ENCODE assay signal across 1 cellular context in genomic region chr19:18135712-18136584, GRCh38.
TF ChIP-seq lines count a peak whose summit lies in the region.

No MANE protein-coding gene starts in this region.

TF ChIP-seq in HepG2, 621 proteins besides CTCF, POLR2A, EP300 and RAD21 (continued from another document and continues in another):
- TF ChIP-seq RERE (CRISPR knock-in tag; IDR thresholded peaks at IDR 0.05; ENCODE audit: low read depth) (0 out of 2 replicates have a peak, but pooled peaks have one; percentile 24), FOXJ3 (CRISPR knock-in tag; IDR thresholded peaks at IDR 0.05; ENCODE audit: borderline replicate concordance) (no peak), NCOA5 (CRISPR knock-in tag; IDR thresholded peaks at IDR 0.05) (no peak), ZNF18 (CRISPR knock-in tag; IDR thresholded peaks at IDR 0.05; ENCODE audit: insufficient replicate concordance) (no peak), ELK4 (CRISPR knock-in tag; IDR thresholded peaks at IDR 0.05; ENCODE audit: borderline replicate concordance) (no peak), MIER2 (CRISPR knock-in tag; IDR thresholded peaks at IDR 0.05) (0 out of 2 replicates have a peak, but pooled peaks have one; percentile 19), KDM5B (CRISPR knock-in tag; IDR thresholded peaks at IDR 0.05; ENCODE audit: borderline replicate concordance) (no peak), KMT2A (CRISPR knock-in tag; IDR thresholded peaks at IDR 0.05) (0 out of 2 replicates have a peak, but pooled peaks have one; percentile 30), ARNTL (CRISPR knock-in tag; IDR thresholded peaks at IDR 0.05) (peak; percentile 99), SRSF9 (IDR thresholded peaks at IDR 0.05; ENCODE audit: borderline replicate concordance, insufficient read depth, low read depth, low read length, poor library complexity, severe bottlenecking) (no peak), SATB2 (CRISPR knock-in tag; IDR thresholded peaks at IDR 0.05) (0 out of 2 replicates have a peak, but pooled peaks have one; percentile 54), ZNF597 (CRISPR knock-in tag; IDR thresholded peaks at IDR 0.05) (no peak), GABPA (IDR thresholded peaks at IDR 0.05; ENCODE audit: low read depth, low read length) (no peak), GABPA (CRISPR knock-in tag; IDR thresholded peaks at IDR 0.05; ENCODE audit: low read depth) (peak; percentile 26; the same call in 1 of the 2 replicates), ZNF572 (CRISPR knock-in tag; IDR thresholded peaks at IDR 0.05) (0 out of 2 replicates have a peak, but pooled peaks have one; percentile 30), GZF1 (CRISPR knock-in tag; IDR thresholded peaks at IDR 0.05) (no peak), KDM2A (CRISPR knock-in tag; IDR thresholded peaks at IDR 0.05; ENCODE audit: borderline replicate concordance, low read depth) (peak; percentile 26; the same call in 1 of the 2 replicates), ZNF280D (CRISPR knock-in tag; IDR thresholded peaks at IDR 0.05) (peak; percentile 82), YEATS2 (CRISPR knock-in tag; IDR thresholded peaks at IDR 0.05; ENCODE audit: borderline replicate concordance) (peak; percentile 70; the same call in 1 of the 2 replicates), KLF9 (CRISPR knock-in tag; IDR thresholded peaks at IDR 0.05; ENCODE audit: low read depth) (no peak), TRIM22 (IDR thresholded peaks at IDR 0.05) (no peak), FOSL2 (CRISPR knock-in tag; IDR thresholded peaks at IDR 0.05) (peak; percentile 68), HNF1B (CRISPR knock-in tag; IDR thresholded peaks at IDR 0.05) (peak; percentile 100), STAT6 (CRISPR knock-in tag; IDR thresholded peaks at IDR 0.05; ENCODE audit: borderline replicate concordance) (no peak), ZNF292 (CRISPR knock-in tag; IDR thresholded peaks at IDR 0.05; ENCODE audit: borderline replicate concordance, low read depth) (peak; percentile 37; the same call in 1 of the 2 replicates), TFDP1 (CRISPR knock-in tag; IDR thresholded peaks at IDR 0.05; ENCODE audit: borderline replicate concordance) (peak; percentile 43; the same call in 1 of the 2 replicates), SCMH1 (CRISPR knock-in tag; IDR thresholded peaks at IDR 0.05; ENCODE audit: borderline replicate concordance) (no peak), RAD51 (IDR thresholded peaks at IDR 0.05; ENCODE audit: borderline replicate concordance) (peak; percentile 83), SKIL (CRISPR knock-in tag; IDR thresholded peaks at IDR 0.05; ENCODE audit: borderline replicate concordance) (no peak; the same call in 1 of the 2 replicates), YY1 (IDR thresholded peaks at IDR 0.05; ENCODE audit: insufficient read depth, insufficient replicate concordance, low read depth, low read length) (peak; percentile 79), ZSCAN31 (CRISPR knock-in tag; IDR thresholded peaks at IDR 0.05; ENCODE audit: low read depth) (peak; percentile 67; the same call in 1 of the 2 replicates), ZNF549 (CRISPR knock-in tag; IDR thresholded peaks at IDR 0.05) (no peak), FOXA3 (CRISPR knock-in tag; IDR thresholded peaks at IDR 0.05) (peak; percentile 55), HDAC6 (IDR thresholded peaks at IDR 0.05; ENCODE audit: low read depth, low read length) (no peak), STAG1 (CRISPR knock-in tag; IDR thresholded peaks at IDR 0.05) (no peak; the same call in 1 of the 2 replicates)
